In genomic region chr12:162467-163307, GRCh38 we compare ENCODE assay signal across 16 cellular contexts. TPM values are rescaled to one million over a fixed set of nuclear protein-coding genes. Genes with fewer than 3 reads are reported as not detected.
A peak's percentile ranks its signal among the peaks of the same experiment; 100 is the strongest.
DNase-seq lines count a peak whose midpoint lies in the region; ATAC-seq and TF ChIP-seq lines count a peak whose summit lies in the region.
"Had no signal": no experiment of that assay in that cellular context is flagged by ENCODE, and none has a peak within 500 bp of the region (broad histone marks: within the 10 kb centered on the region; RNA-seq: fewer than 3 reads in every experiment).

No MANE protein-coding gene starts in this region.

- no peak for TF ChIP-seq CTCF in esophagus muscularis mucosa (IDR thresholded peaks at IDR 0.05)

- ATAC-seq in GM19023 (IDR thresholded peaks at IDR 0.05; ENCODE audit: unreplicated experiment) (no peak), GM18519 (IDR thresholded peaks at IDR 0.05; ENCODE audit: low FRiP score, unreplicated experiment) (no peak)
- ATAC-seq: mucosa of descending colon had no signal

- TF ChIP-seq POLR2A in esophagus muscularis mucosa (IDR thresholded peaks at IDR 0.05; ENCODE audit: low read depth): no peak

- no peak overlapping the region for H3K4me3 ChIP-seq in esophagus muscularis mucosa
- H3K4me3 ChIP-seq: HAP-1, mucosa of descending colon, spleen had no signal

- H3K4me1 ChIP-seq in esophagus muscularis mucosa: no peaks in the 10 kb centered on the region
- H3K4me1 ChIP-seq: HAP-1 had no signal

- TF ChIP-seq EP300 in esophagus muscularis mucosa (IDR thresholded peaks at IDR 0.05): no peak

- H3K27ac ChIP-seq in esophagus muscularis mucosa (replicated peaks in 1 of 4): no peak overlapping the region
- H3K27ac ChIP-seq: epithelial cell of prostate, spleen had no signal

- DNase-seq in DMS53 treated with DMSO at 0.1 percent for 48 hours (lab: John Stamatoyannopoulos, UW; ENCODE audit: unreplicated experiment): peak; percentile 100
- DNase-seq in HEK293T (ENCODE audit: extremely low spot score): peak; percentile 46
- DNase-seq in NCI-H748 (lab: John Stamatoyannopoulos, UW; ENCODE audit: unreplicated experiment): peak; percentile 82
- DNase-seq in iPS-NIHi11 (ENCODE audit: low spot score): peak; percentile 45
- DNase-seq in esophagus muscularis mucosa (ENCODE audit: extremely low spot score): no peak
- DNase-seq in germinal center (ENCODE audit: low spot score): no peak
- DNase-seq: activated CD4-positive, alpha-beta memory T cell treated with anti-CD3 and anti-CD28 coated beads for 36 hours; kidney glomerular epithelial cell; mucosa of descending colon; NCI-H1436; spleen had no signal

- 67% methylated on average over 17 of the region's 18 CpGs for WGBS in esophagus muscularis mucosa

- no peaks in the 10 kb centered on the region for H3K36me3 ChIP-seq in esophagus muscularis mucosa
- H3K36me3 ChIP-seq: HAP-1, spleen had no signal

- POLR2A ChIA-PET in HEK293T (lab: Yijun Ruan, JAX): no interaction called here

- H3K9me3 ChIP-seq in esophagus muscularis mucosa: no peaks in the 10 kb centered on the region
- H3K9me3 ChIP-seq: HAP-1, mucosa of descending colon, spleen had no signal

- CTCF ChIA-PET in HEK293T (lab: Yijun Ruan, JAX): no interaction called here

- intact Hi-C loops in esophagus muscularis mucosa (cut with DNase I): no loop called here

- peaks cover 0 to 40% (median 0%) of the 10 kb centered on the region in 4 donors for H3K27me3 ChIP-seq in esophagus muscularis mucosa

TF ChIP-seq in HEK293T, 16 proteins besides CTCF, POLR2A, EP300 and RAD21:
- TF ChIP-seq BHLHE40 (IDR thresholded peaks at IDR 0.05; ENCODE audit: borderline replicate concordance) (no peak), PKNOX1 (IDR thresholded peaks at IDR 0.05) (no peak), CTBP1 (IDR thresholded peaks at IDR 0.05; ENCODE audit: borderline replicate concordance) (no peak), NFRKB (IDR thresholded peaks at IDR 0.05) (no peak), TARDBP (IDR thresholded peaks at IDR 0.05) (no peak), FOXK2 (IDR thresholded peaks at IDR 0.05) (no peak), ARNT (IDR thresholded peaks at IDR 0.05) (no peak), HDGF (IDR thresholded peaks at IDR 0.05; ENCODE audit: borderline replicate concordance) (no peak), FOXM1 (IDR thresholded peaks at IDR 0.05; ENCODE audit: borderline replicate concordance) (no peak), L3MBTL2 (conservative IDR thresholded peaks at IDR 0.05) (no peak), SP1 (IDR thresholded peaks at IDR 0.05) (no peak), LEF1 (IDR thresholded peaks at IDR 0.05; ENCODE audit: borderline replicate concordance) (no peak), ELF4 (IDR thresholded peaks at IDR 0.05) (no peak), ZNF384 (IDR thresholded peaks at IDR 0.05) (no peak), FOXA1 (IDR thresholded peaks at IDR 0.05) (no peak), SUZ12 (IDR thresholded peaks at IDR 0.05) (no peak)

RNA-seq across cellular contexts. Expression of gene SLC6A12, which starts 51.3 kb away (rescaled TPM):
- under 1 TPM in 3 of 4 donors, not detected in 1; 0.17 to 0.78 (median 0.34) TPM for total RNA-seq in esophagus muscularis mucosa
- total RNA-seq: osteocyte had no signal

Comparison
In these comparisons a context has a peak if more than half of its experiments do, and no peak if none do; other contexts are left out.
1. DNase-seq: peak in DMS53 treated with DMSO at 0.1 percent for 48 hours (single experiment), HEK293T (single experiment), NCI-H748 (single experiment) and iPS-NIHi11 (single experiment); none in esophagus muscularis mucosa (single experiment) and germinal center (single experiment).